In the genomic region with DNA sequence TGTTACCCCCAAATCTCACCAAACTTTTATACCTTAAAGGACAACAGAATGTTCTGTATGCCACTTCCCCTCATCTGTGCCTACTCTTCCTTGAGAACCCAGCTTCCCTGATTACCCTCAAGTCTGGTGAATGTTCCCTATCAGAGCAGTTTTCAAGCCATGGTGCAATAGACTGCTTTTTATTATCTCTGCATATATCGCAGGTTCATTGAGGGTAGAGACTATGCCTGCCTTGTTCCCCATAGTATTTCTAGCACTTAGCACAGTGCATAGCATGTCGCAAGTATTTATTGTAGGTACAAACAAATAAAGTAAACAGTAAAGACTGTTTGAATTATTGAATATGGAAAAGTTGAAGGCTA, we compare ENCODE assay signal across 8 cellular contexts.
DNase-seq lines count a peak whose midpoint lies in the region; ATAC-seq and TF ChIP-seq lines count a peak whose summit lies in the region.

No MANE protein-coding gene starts in this region.

- H2AFZ ChIP-seq in ACC112 (ENCODE audit: low read length, unreplicated experiment), result peak overlapping the region; percentile 6

- no peak for TF ChIP-seq CTCF in left lung (IDR thresholded peaks at IDR 0.05)

- peak overlapping the region; percentile 95 for H3K27ac Mint-ChIP-seq in T-helper 17 cell

- DNase-seq in T-helper 17 cell (no peak), left lung (no peak), C1 segment of cervical spinal cord (lab: John Stamatoyannopoulos, UW) (no peak), germinal center (ENCODE audit: low spot score) (no peak), cerebellar nuclear complex (lab: John Stamatoyannopoulos, UW) (no peak)
- no peak for DNase-seq in stimulated activated CD4-positive, alpha-beta T cell treated with anti-CD3 and anti-CD28 coated beads, Interleukin-4, amount 100 ng/mL, for 4 hours

- ATAC-seq in GM21717 (IDR thresholded peaks at IDR 0.05; ENCODE audit: unreplicated experiment) (peak; percentile 27), T-helper 17 cell (no peak), left lung (peak; percentile 27)

- H3K4me1 ChIP-seq in ACC112 (ENCODE audit: control insufficient read depth, insufficient read depth, low read length, unreplicated experiment) (peaks cover 37% of the 10 kb centered on the region), left lung (peaks cover 12 to 34% of the 10 kb centered on the region in 2 donors)

- H3K36me3 Mint-ChIP-seq in T-helper 17 cell (ENCODE audit: low read depth), result no peaks in the 10 kb centered on the region

- peak overlapping the region; percentile 75 for H3K27ac ChIP-seq in ACC112 (ENCODE audit: low read depth, low read length)
- H3K27ac ChIP-seq in left lung, result peak overlapping the region; percentile 54 to 84

- peaks cover 36% of the 10 kb centered on the region for H3K4me1 Mint-ChIP-seq in T-helper 17 cell

- H3K36me3 ChIP-seq in ACC112 (ENCODE audit: insufficient read depth, low read length), result 0 out of 2 replicates have a peak, but pooled peaks cover 3% of the 10 kb centered on the region
- H3K36me3 ChIP-seq in left lung, result no peaks in the 10 kb centered on the region

- H3K9me3 ChIP-seq in T-helper 17 cell (ENCODE audit: control insufficient read depth, low read length, poor library complexity, severe bottlenecking) (no peaks in the 10 kb centered on the region), left lung (no peaks in the 10 kb centered on the region)

- intact Hi-C loops in left lung (cut with DNase I), result no loop called here

- H3K4me3 Mint-ChIP-seq in T-helper 17 cell, result peak overlapping the region; percentile 87

- H3K27me3 ChIP-seq in ACC112 (ENCODE audit: insufficient read depth, low read length) (no peaks in the 10 kb centered on the region), left lung (no peaks in the 10 kb centered on the region)

- peaks cover 28% of the 10 kb centered on the region for H3K79me2 ChIP-seq in ACC112 (ENCODE audit: control insufficient read depth, insufficient read depth, low read length, unreplicated experiment)

- no peaks in the 10 kb centered on the region for H3K27me3 Mint-ChIP-seq in T-helper 17 cell

- peak overlapping the region; percentile 62; the same call in 1 of the 2 replicates for H3K4me3 ChIP-seq in ACC112 (ENCODE audit: low read depth, low read length)
- no peak overlapping the region for H3K4me3 ChIP-seq in left lung
